In genomic region chr1:202122639-202123335, GRCh38 we compare ENCODE assay signal across 10 cellular contexts. TPM values are rescaled to one million over a fixed set of nuclear protein-coding genes. Genes with fewer than 3 reads are reported as not detected.
DNase-seq lines count a peak whose midpoint lies in the region; ATAC-seq and TF ChIP-seq lines count a peak whose summit lies in the region.
"Had no signal": no experiment of that assay in that cellular context is flagged by ENCODE, and none has a peak within 500 bp of the region (broad histone marks: within the 10 kb centered on the region; RNA-seq: fewer than 3 reads in every experiment).

A gene with protein sequence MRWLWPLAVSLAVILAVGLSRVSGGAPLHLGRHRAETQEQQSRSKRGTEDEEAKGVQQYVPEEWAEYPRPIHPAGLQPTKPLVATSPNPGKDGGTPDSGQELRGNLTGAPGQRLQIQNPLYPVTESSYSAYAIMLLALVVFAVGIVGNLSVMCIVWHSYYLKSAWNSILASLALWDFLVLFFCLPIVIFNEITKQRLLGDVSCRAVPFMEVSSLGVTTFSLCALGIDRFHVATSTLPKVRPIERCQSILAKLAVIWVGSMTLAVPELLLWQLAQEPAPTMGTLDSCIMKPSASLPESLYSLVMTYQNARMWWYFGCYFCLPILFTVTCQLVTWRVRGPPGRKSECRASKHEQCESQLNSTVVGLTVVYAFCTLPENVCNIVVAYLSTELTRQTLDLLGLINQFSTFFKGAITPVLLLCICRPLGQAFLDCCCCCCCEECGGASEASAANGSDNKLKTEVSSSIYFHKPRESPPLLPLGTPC (plus strand): TSS chr1:202122917. CDS start chr1:202122964, 47 bp downstream.

- no peak within 1 kb of the TSS for H3K27ac Mint-ChIP-seq in chondrocyte (ENCODE audit: unreplicated experiment)
- H3K27ac Mint-ChIP-seq: natural killer cell treated with Interleukin-12 subunit alpha and Interleukin-12 subunit beta and Interleukin-15 and Interleukin-18, amount 100 ng/mL, for 72 hours had no signal

- peaks cover 3% of the 10 kb centered on the region for H3K27me3 Mint-ChIP-seq in chondrocyte (ENCODE audit: low read depth)

- no peak for TF ChIP-seq POLR2A in right lobe of liver (IDR thresholded peaks at IDR 0.05)

- H3K27me3 ChIP-seq in right lobe of liver: no peaks in the 10 kb centered on the region

- no peak within 1 kb of the TSS for H3K4me3 Mint-ChIP-seq in chondrocyte (ENCODE audit: unreplicated experiment)
- H3K4me3 Mint-ChIP-seq: natural killer cell treated with Interleukin-12 subunit alpha and Interleukin-12 subunit beta and Interleukin-15 and Interleukin-18, amount 100 ng/mL, for 72 hours had no signal

- intact Hi-C loops in right lobe of liver (cut with DNase I): loop anchor here (5.0 to 10.0 kb wide), 3 partner anchors 120 to 238 kb away; partner anchors contain the start of gene SHISA4 (in 1 of the 2)

- DNase-seq in NCI-H1092 treated with DMSO at 0.1 percent for 48 hours (lab: John Stamatoyannopoulos, UW): peak; percentile 38
- no peak for DNase-seq in chondrocyte (ENCODE audit: low spot score)
- peak; percentile 70 to 76 (median 72) for DNase-seq in right lobe of liver
- DNase-seq in activated CD8-positive, alpha-beta memory T cell treated with anti-CD3 and anti-CD28 coated beads, Interleukin-2, amount 50 U/mL, for 48 hours: no peak
- no peak for DNase-seq in OCI-M2 (lab: John Stamatoyannopoulos, UW; ENCODE audit: unreplicated experiment)

- no peak within 1 kb of the TSS for H3K4me3 ChIP-seq in right lobe of liver

- H3K27ac ChIP-seq in 22Rv1 (no peak within 1 kb of the TSS), right lobe of liver (no peak within 1 kb of the TSS)
- H3K27ac ChIP-seq: C4-2B had no signal

- H3K9me3 Mint-ChIP-seq in chondrocyte (ENCODE audit: low read depth): no peaks in the 10 kb centered on the region
- H3K9me3 Mint-ChIP-seq: natural killer cell treated with Interleukin-12 subunit alpha and Interleukin-12 subunit beta and Interleukin-15 and Interleukin-18, amount 100 ng/mL, for 72 hours had no signal

- no peaks in the 10 kb centered on the region for H3K9me3 ChIP-seq in right lobe of liver

- WGBS in right lobe of liver (ENCODE audit: insufficient coverage, low coverage, low lambda C conversion rate, missing lambda C conversion rate): no CpG with 5 or more reads among the region's 19 CpGs

- ATAC-seq in right lobe of liver (peak; percentile 57 to 72 (median 70)), GM21717 (IDR thresholded peaks at IDR 0.05; ENCODE audit: unreplicated experiment) (no peak), HG03460 (IDR thresholded peaks at IDR 0.05; ENCODE audit: unreplicated experiment) (no peak)

- H3K4me1 ChIP-seq in right lobe of liver: peaks cover 0 to 11% (median 5%) of the 10 kb centered on the region in 4 donors

- TF ChIP-seq CTCF in 22Rv1 (IDR thresholded peaks at IDR 0.05) (peak; percentile 53), chondrocyte (IDR thresholded peaks at IDR 0.05) (peak; percentile 73), right lobe of liver (IDR thresholded peaks at IDR 0.05) (peak; percentile 55 to 67 (median 56))

- H3K4me1 Mint-ChIP-seq in chondrocyte (ENCODE audit: low read depth): no peaks in the 10 kb centered on the region

- no peaks in the 10 kb centered on the region for H3K36me3 ChIP-seq in right lobe of liver

- H3K36me3 Mint-ChIP-seq in chondrocyte (ENCODE audit: low read depth): no peaks in the 10 kb centered on the region
- H3K36me3 Mint-ChIP-seq: natural killer cell treated with Interleukin-12 subunit alpha and Interleukin-12 subunit beta and Interleukin-15 and Interleukin-18, amount 100 ng/mL, for 72 hours had no signal

RNA-seq across cellular contexts. Expression of the gene that starts here (rescaled TPM):
- not detected in 3 replicates for total RNA-seq in chondrocyte
- total RNA-seq in right lobe of liver: under 1 TPM in 4 of 6 experiments, not detected in 2; 0.12 to 0.49 (median 0.12) TPM
- total RNA-seq: natural killer cell treated with Interleukin-12 subunit alpha and Interleukin-12 subunit beta and Interleukin-15 and Interleukin-18, amount 100 ng/mL, for 72 hours had no signal

Comparison
In these comparisons a context has a peak if more than half of its experiments do, and no peak if none do; other contexts are left out.
1. Peak in DNase-seq and ATAC-seq in right lobe of liver; RNA of the gene not detected or under 1 TPM.